Comparison of ENCODE assay signal across 8 cellular contexts in the genomic region with DNA sequence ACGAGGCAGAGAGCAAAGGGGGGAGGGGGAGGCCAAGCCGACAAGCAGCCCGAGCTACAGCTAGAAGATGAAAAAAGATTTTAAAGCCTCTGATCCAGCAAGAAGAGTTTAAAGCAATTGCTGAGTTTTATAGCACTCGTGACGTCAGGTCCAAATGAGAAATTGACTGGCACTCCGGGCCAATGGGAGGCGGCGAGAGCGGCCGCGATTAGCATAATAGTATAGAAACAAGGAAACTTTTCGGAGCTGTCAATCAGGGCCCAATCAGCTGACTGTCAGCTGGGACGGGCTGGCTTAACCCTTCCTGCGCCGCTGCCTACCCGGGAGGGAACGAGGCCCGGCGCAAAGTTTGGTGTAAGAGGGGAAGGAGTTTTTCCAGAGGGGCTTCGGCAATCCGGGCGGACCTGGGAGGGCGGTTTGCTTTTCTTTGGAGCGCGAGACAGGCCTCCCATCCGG. TPM values are rescaled to one million over a fixed set of nuclear protein-coding genes. Genes with fewer than 3 reads are reported as not detected.
A peak's percentile ranks its signal among the peaks of the same experiment; 100 is the strongest.
DNase-seq lines count a peak whose midpoint lies in the region; ATAC-seq and TF ChIP-seq lines count a peak whose summit lies in the region.

Gene MAF, minus strand, starts transcription at position 102 of the 456 bp plus-strand sequence. CDS start 835 bp downstream, outside the sequence.

- peaks cover 6 to 54% (median 42%) of the 10 kb centered on the region in 7 donors for H3K4me1 Mint-ChIP-seq in naive thymus-derived CD4-positive, alpha-beta T cell

- peak within 1 kb of the TSS; percentile 48 for H3K4me3 ChIP-seq in fibroblast of the aortic adventitia (ENCODE audit: low read depth, low read length)
- H3K4me3 ChIP-seq in naive thymus-derived CD4-positive, alpha-beta T cell (ENCODE audit: low read length), result peak within 1 kb of the TSS; percentile 84

- no peaks in the 10 kb centered on the region for H3K9me3 ChIP-seq in naive thymus-derived CD4-positive, alpha-beta T cell (ENCODE audit: control insufficient read depth in 2 of 3, low read length in 3 of 3)

- TF ChIP-seq CTCF in fibroblast of the aortic adventitia (IDR thresholded peaks at IDR 0.05; ENCODE audit: insufficient read depth, low read length), result no peak

- POLR2A ChIA-PET in naive thymus-derived CD4-positive, alpha-beta T cell (lab: Charles Lee), result interaction anchor here (1.2 to 1.7 kb wide), 2 partner anchors 10 to 322 kb away, joined by 4 to 5 read pairs; no protein-coding TSS in a partner anchor

- peaks cover 6 to 7% of the 10 kb centered on the region in 2 donors for H3K4me1 ChIP-seq in naive thymus-derived CD4-positive, alpha-beta T cell (ENCODE audit: control insufficient read depth in 2 of 2, insufficient read depth in 2 of 2, low read length in 2 of 2)

- CTCF ChIA-PET in naive thymus-derived CD4-positive, alpha-beta T cell (lab: Charles Lee), result interaction anchor here (0.8 to 1.2 kb wide), 3 partner anchors 8 to 918 kb away, joined by 3 read pairs; no protein-coding TSS in a partner anchor

- peak; percentile 86 for ATAC-seq in naive thymus-derived CD4-positive, alpha-beta T cell
- no peak for ATAC-seq in HG03565 (IDR thresholded peaks at IDR 0.05; ENCODE audit: unreplicated experiment)

- H3K27ac Mint-ChIP-seq in naive thymus-derived CD4-positive, alpha-beta T cell, result peak within 1 kb of the TSS; percentile 80 to 98 (median 84)

- DNase-seq in DMS53 (lab: John Stamatoyannopoulos, UW), result peak; percentile 85
- DNase-seq in HuH-7.5 (ENCODE audit: low spot score), result peak; percentile 98
- peak; percentile 26 to 28 for DNase-seq in SHP77 (lab: John Stamatoyannopoulos, UW)
- peak; percentile 64 for DNase-seq in activated gamma-delta T cell treated with anti-CD3 and anti-CD28 coated beads, Interleukin-2, amount 50 U/mL, for 16 hours (ENCODE audit: low read depth)
- peak; percentile 42 for DNase-seq in fibroblast of the aortic adventitia (ENCODE audit: low read depth)
- DNase-seq in naive thymus-derived CD4-positive, alpha-beta T cell, result peak; percentile 59 to 90 (median 80)
- DNase-seq in stimulated activated CD8-positive, alpha-beta memory T cell treated with anti-CD3 and anti-CD28 coated beads, Interleukin-7, amount 100 ng/mL, for 24 hours (ENCODE audit: low read depth), result peak; percentile 75

- peaks cover 0 to 20% (median 0%) of the 10 kb centered on the region in 5 donors for H3K36me3 Mint-ChIP-seq in naive thymus-derived CD4-positive, alpha-beta T cell

- peak within 1 kb of the TSS; percentile 90 to 98 (median 94) for H3K4me3 Mint-ChIP-seq in naive thymus-derived CD4-positive, alpha-beta T cell

- H3K27me3 Mint-ChIP-seq in naive thymus-derived CD4-positive, alpha-beta T cell, result peaks cover 8 to 19% (median 16%) of the 10 kb centered on the region in 5 donors

- peak within 1 kb of the TSS; percentile 60 for H3K27ac ChIP-seq in naive thymus-derived CD4-positive, alpha-beta T cell (ENCODE audit: low read depth, low read length)

- H3K9me3 Mint-ChIP-seq in naive thymus-derived CD4-positive, alpha-beta T cell, result peaks cover 0 to 3% (median 0%) of the 10 kb centered on the region in 11 donors

- no peaks in the 10 kb centered on the region for H3K36me3 ChIP-seq in naive thymus-derived CD4-positive, alpha-beta T cell (ENCODE audit: control insufficient read depth in 2 of 3, insufficient read depth in 3 of 3, low read length in 3 of 3)

- no peaks in the 10 kb centered on the region for H3K27me3 ChIP-seq in naive thymus-derived CD4-positive, alpha-beta T cell (ENCODE audit: control insufficient read depth in 2 of 2, insufficient read depth in 2 of 2, low read length in 2 of 2)

- intact Hi-C loops in naive thymus-derived CD4-positive, alpha-beta T cell (cut with micrococcal nuclease), result loop anchor here (1.0 to 10.0 kb wide), 17 partner anchors 112 to 1501 kb away; partner anchors contain the start of genes CDYL2 (in 2 of the 2), WWOX (in 2 of the 2), CENPN (in 1 of the 2) and CMC2 (in 1 of the 2)

RNA-seq across cellular contexts. Expression of gene MAF, which starts in this region (rescaled TPM):
- 24.1 and 38.5 TPM in 2 replicates for total RNA-seq in fibroblast of the aortic adventitia (ENCODE audit: low replicate concordance)
- 10 to 100 TPM in 2 of 5 experiments, 1 to 10 TPM in 3; 5.4 to 54.6 (median 7.9) TPM for total RNA-seq in naive thymus-derived CD4-positive, alpha-beta T cell
- under 1 TPM; 0.06 to 0.08 TPM for polyA plus RNA-seq in naive thymus-derived CD4-positive, alpha-beta T cell

Comparison
In these comparisons a context has a peak if more than half of its experiments do, and no peak if none do; other contexts are left out.
1. DNase-seq: peak in every context shown above with its lines; median percentile 98 in HuH-7.5; 85 in DMS53; 80 in naive thymus-derived CD4-positive, alpha-beta T cell; 75 in stimulated activated CD8-positive, alpha-beta memory T cell treated with anti-CD3 and anti-CD28 coated beads, Interleukin-7, amount 100 ng/mL, for 24 hours; 64 in activated gamma-delta T cell treated with anti-CD3 and anti-CD28 coated beads, Interleukin-2, amount 50 U/mL, for 16 hours; 42 in fibroblast of the aortic adventitia; 27 in SHP77.